In the genomic region with DNA sequence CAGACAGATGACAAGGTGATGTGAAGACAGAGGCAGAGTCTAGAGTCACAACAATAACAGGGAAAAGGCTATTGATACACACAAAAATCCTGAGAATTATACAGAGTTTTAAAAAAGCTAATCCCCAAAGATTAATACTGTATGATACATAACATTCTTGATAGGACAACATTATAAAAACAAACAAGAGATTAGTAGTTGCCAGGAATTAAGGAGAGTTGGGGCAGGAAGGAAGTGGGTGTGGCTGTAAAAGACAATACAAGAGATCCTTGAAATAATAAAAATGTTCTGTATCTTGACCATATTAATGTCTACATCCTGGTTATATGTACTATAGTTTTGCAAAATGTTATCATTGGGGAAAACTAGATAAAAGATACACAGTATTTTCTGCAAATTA, we compare ENCODE assay signal across 1 cellular context.
TF ChIP-seq lines count a peak whose summit lies in the region.

No MANE protein-coding gene starts in this region.

TF ChIP-seq in endothelial cell of umbilical vein, 7 proteins besides CTCF, POLR2A, EP300 and RAD21:
- TF ChIP-seq GATA2 (IDR thresholded peaks at IDR 0.05; ENCODE audit: insufficient read depth, insufficient read length, low read depth, low read length) (peak; percentile 51), POLR2AphosphoS5 (IDR thresholded peaks at IDR 0.05; ENCODE audit: insufficient read depth, low read depth, low read length) (no peak), EZH2 (IDR thresholded peaks at IDR 0.05; ENCODE audit: borderline replicate concordance, low read depth, low read length, severe bottlenecking) (no peak)
TF ChIP-seq in endothelial cell of umbilical vein: peak in this region for 1.
